9 cellular contexts compared by ENCODE assay signal in the genomic region with DNA sequence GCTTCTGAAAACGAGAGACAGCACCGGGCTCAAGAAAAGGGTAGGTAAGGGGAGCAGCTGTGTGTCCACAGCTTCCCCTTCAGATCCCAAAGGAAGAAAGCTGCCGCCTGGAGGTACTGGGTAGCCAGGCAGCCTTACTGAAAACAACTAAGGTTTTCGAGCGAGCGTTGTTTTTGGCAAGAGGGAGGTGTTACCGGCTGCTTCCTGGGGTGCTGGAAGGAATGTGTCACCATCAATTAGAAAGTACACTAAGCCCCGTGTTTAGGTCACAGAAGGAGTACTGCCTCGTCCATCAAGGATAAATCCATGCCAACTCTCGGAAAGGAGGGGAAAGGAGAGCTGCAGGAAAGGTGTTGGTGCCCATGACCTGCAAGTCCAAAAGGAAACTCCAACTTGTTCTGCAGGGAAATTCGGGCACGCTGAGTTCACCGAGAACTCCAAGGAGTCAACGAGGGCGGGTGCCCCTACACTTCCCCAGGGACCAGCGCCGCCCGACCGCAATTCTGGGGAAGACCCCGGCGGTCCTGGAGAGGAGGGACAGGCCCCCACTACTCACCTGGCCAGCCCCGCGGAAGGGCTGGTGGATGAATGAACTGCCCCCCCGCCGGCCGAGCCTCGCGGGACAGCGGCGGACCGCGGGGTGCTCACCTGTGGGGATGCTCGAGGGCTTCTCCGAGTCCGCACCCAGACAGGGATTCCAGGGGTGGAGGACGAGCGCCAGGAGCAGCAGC. TPM values are rescaled to one million over a fixed set of nuclear protein-coding genes. Genes with fewer than 3 reads are reported as not detected.
DNase-seq lines count a peak whose midpoint lies in the region; ATAC-seq and TF ChIP-seq lines count a peak whose summit lies in the region.
"Had no signal": no experiment of that assay in that cellular context is flagged by ENCODE, and none has a peak within 500 bp of the region (broad histone marks: within the 10 kb centered on the region; RNA-seq: fewer than 3 reads in every experiment).

No MANE protein-coding gene starts in this region.

- no peaks in the 10 kb centered on the region for H3K9me3 ChIP-seq in left ventricle myocardium inferior (replicated peaks)
- no peaks in the 10 kb centered on the region for H3K9me3 ChIP-seq in ovary

- H3K27ac ChIP-seq in left ventricle myocardium inferior (replicated peaks) (peak overlapping the region; percentile 98), ovary (peak overlapping the region; percentile 89 to 98)

- H3K36me3 ChIP-seq in left ventricle myocardium inferior, result no peaks in the 10 kb centered on the region
- H3K36me3 ChIP-seq in ovary, result no peaks in the 10 kb centered on the region

- peak; percentile 16 for DNase-seq in NCI-H2196 (lab: John Stamatoyannopoulos, UW; ENCODE audit: unreplicated experiment)
- DNase-seq in NCI-H2196 treated with DMSO at 0.1 percent for 48 hours (lab: John Stamatoyannopoulos, UW; ENCODE audit: unreplicated experiment), result no peak
- DNase-seq in NCI-H69 (lab: John Stamatoyannopoulos, UW), result peak; percentile 90
- peak in 43 of 58 donors; percentile 7 to 73 (median 44) for DNase-seq in anterior cingulate cortex (lab: John Stamatoyannopoulos, UW)
- DNase-seq in left ventricle myocardium inferior, result peak; percentile 41
- DNase-seq in ovary, result peak; percentile 62 to 78 (median 71)
- no peak for DNase-seq in superior temporal gyrus (ENCODE audit: extremely low spot score)

- intact Hi-C loops in left ventricle myocardium inferior (cut with micrococcal nuclease), result no loop called here
- intact Hi-C loops in ovary (cut with DNase I), result no loop called here

- H3K4me3 ChIP-seq in left ventricle myocardium inferior (peak overlapping the region; percentile 88), ovary (peak overlapping the region; percentile 83)

- no peaks in the 10 kb centered on the region for H3K27me3 ChIP-seq in left ventricle myocardium inferior (ENCODE audit: low read depth)
- no peaks in the 10 kb centered on the region for H3K27me3 ChIP-seq in ovary

- TF ChIP-seq CTCF in left ventricle myocardium inferior (IDR thresholded peaks at IDR 0.05; ENCODE audit: borderline replicate concordance) (peak; percentile 66), ovary (IDR thresholded peaks at IDR 0.05) (peak; percentile 22 to 59 (median 48))

- 0 to 1% (median 0%) methylated on average over 37 of the region's 37 CpGs for WGBS in ovary, 3 donors

- TF ChIP-seq EP300 in ovary (IDR thresholded peaks at IDR 0.05), result no peak

- peaks cover 82% of the 10 kb centered on the region for H3K4me1 ChIP-seq in left ventricle myocardium inferior
- H3K4me1 ChIP-seq in ovary (ENCODE audit: insufficient read depth), result peaks cover 3% of the 10 kb centered on the region

- ATAC-seq in HG02970 (IDR thresholded peaks at IDR 0.05; ENCODE audit: low FRiP score, unreplicated experiment), result peak; percentile 25

- TF ChIP-seq POLR2A in ovary (IDR thresholded peaks at IDR 0.05), result no peak

RNA-seq across cellular contexts. Expression of gene PLOD2, which starts 0.6 kb away (rescaled TPM):
- total RNA-seq in left ventricle myocardium inferior, result 21.1 TPM
- total RNA-seq in ovary, result 10 to 100 TPM; 32.7 to 65.4 (median 41.3) TPM
- polyA plus RNA-seq in ovary, result 10 to 100 TPM; 29.6 to 39.6 TPM
- polyA plus RNA-seq: CD4-positive, CD25-positive, alpha-beta regulatory T cell had no signal

Comparison
In these comparisons a context has a peak if more than half of its experiments do, and no peak if none do; other contexts are left out.
1. DNase-seq: peak in NCI-H2196 (single experiment), NCI-H69 (single experiment), anterior cingulate cortex (43 of 58), left ventricle myocardium inferior (single experiment) and ovary (5 of 5); none in NCI-H2196 treated with DMSO at 0.1 percent for 48 hours (single experiment) and superior temporal gyrus (single experiment).